8 cellular contexts compared by ENCODE assay signal in genomic region chr10:25174461-25175230, GRCh38.
A peak's percentile ranks its signal among the peaks of the same experiment; 100 is the strongest.
DNase-seq lines count a peak whose midpoint lies in the region; ATAC-seq and TF ChIP-seq lines count a peak whose summit lies in the region.

Gene GPR158 (plus strand): TSS chr10:25175001. CDS start chr10:25175421, 420 bp downstream.

- ATAC-seq in HG02678 (IDR thresholded peaks at IDR 0.05; ENCODE audit: unreplicated experiment): peak; percentile 43
- ATAC-seq in memory B cell (ENCODE audit: low read depth): no peak
- no peak for ATAC-seq in GM21825 (IDR thresholded peaks at IDR 0.05; ENCODE audit: unreplicated experiment)

- no peak for TF ChIP-seq CTCF in epithelial cell of esophagus (IDR thresholded peaks at IDR 0.05; ENCODE audit: insufficient read depth, low read depth, low read length, missing control alignments)

- H3K36me3 Mint-ChIP-seq in memory B cell: no peaks in the 10 kb centered on the region

- no peaks in the 10 kb centered on the region for H3K9me3 Mint-ChIP-seq in memory B cell

- H3K4me1 Mint-ChIP-seq in memory B cell: peaks cover 4% of the 10 kb centered on the region

- H3K4me3 ChIP-seq in epithelial cell of esophagus (ENCODE audit: low read length): peak within 1 kb of the TSS; percentile 50

- H3K27ac Mint-ChIP-seq in memory B cell: no peak within 1 kb of the TSS

- DNase-seq in COLO668 (lab: John Stamatoyannopoulos, UW; ENCODE audit: unreplicated experiment) (peak; percentile 73), NCI-H510A treated with DMSO at 0.1 percent for 48 hours (lab: John Stamatoyannopoulos, UW) (peak; percentile 59), activated T-cell treated with anti-CD3 and anti-CD28 coated beads for 24 hours (ENCODE audit: low read depth) (peak; percentile 32), epithelial cell of esophagus (ENCODE audit: low read depth) (peak; percentile 94), memory B cell (ENCODE audit: low spot score in 2 of 2) (peak in 1 of 2 donors; percentile 13)
- peak; percentile 12 to 37 (median 16) for DNase-seq in stimulated activated CD4-positive, alpha-beta T cell treated with anti-CD3 and anti-CD28 coated beads, TNF-alpha, amount 100 ng/mL, for 4 hours (ENCODE audit: low read depth in 3 of 3)

- H3K4me3 Mint-ChIP-seq in memory B cell: peak within 1 kb of the TSS; percentile 30

- peaks cover 19% of the 10 kb centered on the region for H3K27me3 Mint-ChIP-seq in memory B cell
